In genomic region chr2:184032983-184033382, GRCh38 we compare ENCODE assay signal across 2 cellular contexts.
TF ChIP-seq lines count a peak whose summit lies in the region.

No MANE protein-coding gene starts in this region.

TF ChIP-seq in SK-N-SH treated with all-trans-retinoic acid at 6 μM for 48 hours, 23 proteins besides CTCF, POLR2A, EP300 and RAD21 (continued from another document):
- no peak for TF ChIP-seq PATZ1 (CRISPR knock-in tag; IDR thresholded peaks at IDR 0.05; ENCODE audit: borderline replicate concordance)
- TF ChIP-seq BACH2 (CRISPR knock-in tag; IDR thresholded peaks at IDR 0.05; ENCODE audit: borderline replicate concordance), result no peak

TF ChIP-seq in SK-N-SH, 30 proteins besides CTCF, POLR2A, EP300 and RAD21 (continued from another document):
- TF ChIP-seq, protein P1, sequence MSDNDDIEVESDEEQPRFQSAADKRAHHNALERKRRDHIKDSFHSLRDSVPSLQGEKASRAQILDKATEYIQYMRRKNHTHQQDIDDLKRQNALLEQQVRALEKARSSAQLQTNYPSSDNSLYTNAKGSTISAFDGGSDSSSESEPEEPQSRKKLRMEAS (IDR thresholded peaks at IDR 0.05; ENCODE audit: low read depth), result no peak
- TF ChIP-seq RXRA (IDR thresholded peaks at IDR 0.05; ENCODE audit: borderline replicate concordance, low read depth) (no peak), FOXJ3 (CRISPR knock-in tag; IDR thresholded peaks at IDR 0.05) (no peak), MXI1 (IDR thresholded peaks at IDR 0.05; ENCODE audit: low read depth, low read length) (no peak), MEF2A (IDR thresholded peaks at IDR 0.05; ENCODE audit: borderline replicate concordance, low read depth) (no peak)
- TF ChIP-seq, protein P2, sequence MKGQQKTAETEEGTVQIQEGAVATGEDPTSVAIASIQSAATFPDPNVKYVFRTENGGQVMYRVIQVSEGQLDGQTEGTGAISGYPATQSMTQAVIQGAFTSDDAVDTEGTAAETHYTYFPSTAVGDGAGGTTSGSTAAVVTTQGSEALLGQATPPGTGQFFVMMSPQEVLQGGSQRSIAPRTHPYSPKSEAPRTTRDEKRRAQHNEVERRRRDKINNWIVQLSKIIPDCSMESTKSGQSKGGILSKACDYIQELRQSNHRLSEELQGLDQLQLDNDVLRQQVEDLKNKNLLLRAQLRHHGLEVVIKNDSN (IDR thresholded peaks at IDR 0.05; ENCODE audit: borderline replicate concordance, low read depth), result no peak
